ENCODE assay signal across 1 cellular context in genomic region chr19:41939861-41940442, GRCh38.
TF ChIP-seq lines count a peak whose summit lies in the region.

No MANE protein-coding gene starts in this region.

TF ChIP-seq in K562, 482 proteins besides CTCF, POLR2A, EP300 and RAD21 (continues in another document):
- TF ChIP-seq NR3C1 (CRISPR knock-in tag; IDR thresholded peaks at IDR 0.05): 0 out of 2 replicates have a peak, but pooled peaks have one; percentile 29
- no peak for TF ChIP-seq E2F8 (IDR thresholded peaks at IDR 0.05; ENCODE audit: low read depth, partially characterized antibody)
- TF ChIP-seq NCOA2 (IDR thresholded peaks at IDR 0.05; ENCODE audit: partially characterized antibody in 2 of 2): no peak
- no peak for TF ChIP-seq KLF10 (CRISPR knock-in tag; IDR thresholded peaks at IDR 0.05)
- TF ChIP-seq SMAD3 (CRISPR knock-in tag; conservative IDR thresholded peaks at IDR 0.05): no peak
- TF ChIP-seq GTF2E2 (tag; IDR thresholded peaks at IDR 0.05): no peak
- TF ChIP-seq ILF3 (IDR thresholded peaks at IDR 0.05; ENCODE audit: borderline replicate concordance): no peak
- TF ChIP-seq CREM (IDR thresholded peaks at IDR 0.05; ENCODE audit: low read depth): peak; percentile 61
- TF ChIP-seq ETV1 (tag; conservative IDR thresholded peaks at IDR 0.05; ENCODE audit: low read depth): peak; percentile 42
- no peak for TF ChIP-seq ZBTB8A (IDR thresholded peaks at IDR 0.05; ENCODE audit: partially characterized antibody)
- no peak for TF ChIP-seq ZNF589 (CRISPR knock-in tag; IDR thresholded peaks at IDR 0.05; ENCODE audit: low read depth)
- peak; percentile 53 for TF ChIP-seq ZFX (CRISPR knock-in tag; IDR thresholded peaks at IDR 0.05)
- no peak for TF ChIP-seq ZHX1 (conservative IDR thresholded peaks at IDR 0.05; ENCODE audit: low read length)
- TF ChIP-seq ILK (tag; IDR thresholded peaks at IDR 0.05; ENCODE audit: borderline replicate concordance, low read depth): no peak
- peak; percentile 75 for TF ChIP-seq RBFOX2 (IDR thresholded peaks at IDR 0.05; ENCODE audit: low read depth, low read length)
- no peak for TF ChIP-seq IFI16 (CRISPR knock-in tag; IDR thresholded peaks at IDR 0.05)
- peak; percentile 29; the same call in 1 of the 2 replicates for TF ChIP-seq ZBTB40 (IDR thresholded peaks at IDR 0.05)
- no peak for TF ChIP-seq ZBTB40 (CRISPR knock-in tag; IDR thresholded peaks at IDR 0.05)
- no peak for TF ChIP-seq TOE1 (IDR thresholded peaks at IDR 0.05; ENCODE audit: borderline replicate concordance)
- no peak for TF ChIP-seq TOE1 (CRISPR knock-in tag; IDR thresholded peaks at IDR 0.05; ENCODE audit: borderline replicate concordance, low read depth)
- no peak for TF ChIP-seq ZBTB17 (CRISPR knock-in tag; IDR thresholded peaks at IDR 0.05)
- TF ChIP-seq ARID1B (IDR thresholded peaks at IDR 0.05): no peak
- TF ChIP-seq YY1 (IDR thresholded peaks at IDR 0.05; ENCODE audit: borderline replicate concordance in 1 of 3, control insufficient read depth in 1 of 3, extremely low read depth in 1 of 3, insufficient read depth in 3 of 3, insufficient read length in 1 of 3, insufficient replicate concordance in 2 of 3, low read depth in 1 of 3, low read length in 2 of 3): peak in 1 of 3 experiments; percentile 62
- peak; percentile 22 for TF ChIP-seq PRDM10 (IDR thresholded peaks at IDR 0.05; ENCODE audit: partially characterized antibody)
- TF ChIP-seq ZNF3 (CRISPR knock-in tag; IDR thresholded peaks at IDR 0.05): no peak
- TF ChIP-seq E2F6 (IDR thresholded peaks at IDR 0.05; ENCODE audit: borderline replicate concordance in 1 of 2, extremely low read depth in 1 of 2, insufficient read depth in 1 of 2, insufficient read length in 1 of 2, low read depth in 1 of 2, low read length in 1 of 2, poor library complexity in 1 of 2, severe bottlenecking in 1 of 2): peak in 1 of 2 experiments; percentile 56
- peak; percentile 39; the same call in 1 of the 2 replicates for TF ChIP-seq BRD4 (IDR thresholded peaks at IDR 0.05)
- TF ChIP-seq SMAD4 (CRISPR knock-in tag; conservative IDR thresholded peaks at IDR 0.05): no peak
- no peak for TF ChIP-seq ZNF263 (CRISPR knock-in tag; IDR thresholded peaks at IDR 0.05; ENCODE audit: borderline replicate concordance)
- peak; percentile 59 for TF ChIP-seq GABPA (tag; conservative IDR thresholded peaks at IDR 0.05; ENCODE audit: low read depth)
- TF ChIP-seq TBP (optimal IDR thresholded peaks at IDR 0.05; ENCODE audit: low read depth, low read length): peak; percentile 31
- no peak for TF ChIP-seq KAT7 (CRISPR knock-in tag; IDR thresholded peaks at IDR 0.05; ENCODE audit: borderline replicate concordance)
- TF ChIP-seq HDAC8 (tag; IDR thresholded peaks at IDR 0.05): no peak
- TF ChIP-seq XRCC5 (IDR thresholded peaks at IDR 0.05; ENCODE audit: low read depth, low read length): no peak
- TF ChIP-seq ZNF174 (CRISPR knock-in tag; IDR thresholded peaks at IDR 0.05): no peak
- peak; percentile 51 for TF ChIP-seq EGR1 (conservative IDR thresholded peaks at IDR 0.05)
- TF ChIP-seq HNRNPK (IDR thresholded peaks at IDR 0.05; ENCODE audit: low read depth, low read length, poor library complexity, severe bottlenecking): no peak
- TF ChIP-seq CBX2 (IDR thresholded peaks at IDR 0.05; ENCODE audit: insufficient read depth, low read length, poor library complexity, severe bottlenecking): no peak
- TF ChIP-seq MTA1 (IDR thresholded peaks at IDR 0.05; ENCODE audit: borderline replicate concordance): peak; percentile 33; the same call in 1 of the 2 replicates
- peak; percentile 34; the same call in 1 of the 2 replicates for TF ChIP-seq ZBTB2 (IDR thresholded peaks at IDR 0.05)
- TF ChIP-seq MAZ (CRISPR knock-in tag; conservative IDR thresholded peaks at IDR 0.05 in 1 of 2, IDR thresholded peaks at IDR 0.05 in 1 of 2): peak in 1 of 2 experiments; percentile 52; a peak in 1 of 4 replicates
- no peak for TF ChIP-seq NFE2 (IDR thresholded peaks at IDR 0.05; ENCODE audit: low read depth)
- TF ChIP-seq RFX5 (IDR thresholded peaks at IDR 0.05; ENCODE audit: low read depth, low read length): no peak
